ENCODE assay signal across 8 cellular contexts in genomic region chr22:40635940-40636379, GRCh38.
A peak's percentile ranks its signal among the peaks of the same experiment; 100 is the strongest.
DNase-seq lines count a peak whose midpoint lies in the region; ATAC-seq lines count a peak whose summit lies in the region.

No MANE protein-coding gene starts in this region.

- H3K36me3 ChIP-seq in iPS DF 6.9 (ENCODE audit: control insufficient read depth, insufficient read depth, low read length), result no peaks in the 10 kb centered on the region

- no peaks in the 10 kb centered on the region for H3K36me3 Mint-ChIP-seq in activated naive CD8-positive, alpha-beta T cell
- H3K36me3 Mint-ChIP-seq in stimulated activated memory B cell treated with anti-CD40 and anti-IgM and Interleukin-4, amounts not matched to agents 10 μg/mL and 1 μg/mL and 100 μg/mL, for 72 hours, result peaks cover 6% of the 10 kb centered on the region

- peak overlapping the region; percentile 99 for H3K4me3 ChIP-seq in iPS DF 6.9 (ENCODE audit: low read length)

- peaks cover 46% of the 10 kb centered on the region for H3K4me1 Mint-ChIP-seq in activated naive CD8-positive, alpha-beta T cell (ENCODE audit: low read depth)
- H3K4me1 Mint-ChIP-seq in stimulated activated memory B cell treated with anti-CD40 and anti-IgM and Interleukin-4, amounts not matched to agents 10 μg/mL and 1 μg/mL and 100 μg/mL, for 72 hours, result peaks cover 50% of the 10 kb centered on the region

- H3K9me3 ChIP-seq in iPS DF 6.9 (ENCODE audit: control insufficient read depth, insufficient read depth, low read length), result no peaks in the 10 kb centered on the region

- H3K27ac ChIP-seq in iPS DF 6.9 (ENCODE audit: low read length), result no peak overlapping the region

- peak; percentile 13 for DNase-seq in activated CD4-positive, alpha-beta T cell treated with anti-CD3 and anti-CD28 coated beads for 48 hours
- no peak for DNase-seq in activated CD4-positive, alpha-beta T cell treated with anti-CD3 and anti-CD28 coated beads, Interleukin-2, amount 50 U/mL, for 1 hour
- DNase-seq in iPS DF 6.9 (ENCODE audit: low read depth, low spot score), result no peak
- no peak for DNase-seq in NCI-H1694 (lab: John Stamatoyannopoulos, UW)
- no peak for DNase-seq in NCI-H1105 (lab: John Stamatoyannopoulos, UW)

- no CpG with 5 or more reads among the region's 31 CpGs for WGBS in iPS DF 6.9 (ENCODE audit: insufficient coverage, insufficient read length)

- peak; percentile 18 for ATAC-seq in HG03196 (IDR thresholded peaks at IDR 0.05; ENCODE audit: unreplicated experiment)
- ATAC-seq in stimulated activated memory B cell treated with anti-CD40 and anti-IgM and Interleukin-4, amounts not matched to agents 10 μg/mL and 1 μg/mL and 100 μg/mL, for 72 hours, result peak; percentile 29

- no peaks in the 10 kb centered on the region; the same call in 1 of the 2 replicates for H3K4me1 ChIP-seq in iPS DF 6.9 (ENCODE audit: control insufficient read depth, insufficient read depth, low read length)

- no peaks in the 10 kb centered on the region for H3K27me3 ChIP-seq in iPS DF 6.9 (ENCODE audit: control insufficient read depth, insufficient read depth, low read length)

- no peaks in the 10 kb centered on the region for H3K27me3 Mint-ChIP-seq in activated naive CD8-positive, alpha-beta T cell
- H3K27me3 Mint-ChIP-seq in stimulated activated memory B cell treated with anti-CD40 and anti-IgM and Interleukin-4, amounts not matched to agents 10 μg/mL and 1 μg/mL and 100 μg/mL, for 72 hours, result no peaks in the 10 kb centered on the region

- peak overlapping the region; percentile 77 for H3K27ac Mint-ChIP-seq in activated naive CD8-positive, alpha-beta T cell
- H3K27ac Mint-ChIP-seq in stimulated activated memory B cell treated with anti-CD40 and anti-IgM and Interleukin-4, amounts not matched to agents 10 μg/mL and 1 μg/mL and 100 μg/mL, for 72 hours, result peak overlapping the region; percentile 83

- H3K9me3 Mint-ChIP-seq in activated naive CD8-positive, alpha-beta T cell (ENCODE audit: low read depth), result no peaks in the 10 kb centered on the region
- H3K9me3 Mint-ChIP-seq in stimulated activated memory B cell treated with anti-CD40 and anti-IgM and Interleukin-4, amounts not matched to agents 10 μg/mL and 1 μg/mL and 100 μg/mL, for 72 hours, result no peaks in the 10 kb centered on the region

- peak overlapping the region; percentile 90 for H3K4me3 Mint-ChIP-seq in activated naive CD8-positive, alpha-beta T cell
- H3K4me3 Mint-ChIP-seq in stimulated activated memory B cell treated with anti-CD40 and anti-IgM and Interleukin-4, amounts not matched to agents 10 μg/mL and 1 μg/mL and 100 μg/mL, for 72 hours, result peak overlapping the region; percentile 93
